17 cellular contexts compared by ENCODE assay signal in genomic region chr7:75876126-75876881, GRCh38. TPM values are rescaled to one million over a fixed set of nuclear protein-coding genes. Genes with fewer than 3 reads are reported as not detected.
DNase-seq lines count a peak whose midpoint lies in the region; ATAC-seq and TF ChIP-seq lines count a peak whose summit lies in the region.
"Had no signal": no experiment of that assay in that cellular context is flagged by ENCODE, and none has a peak within 500 bp of the region (broad histone marks: within the 10 kb centered on the region; RNA-seq: fewer than 3 reads in every experiment).

No MANE protein-coding gene starts in this region.

- CTCF ChIA-PET in MCF 10A (lab: Yijun Ruan, JAX): interaction anchor here (0.6 to 1.1 kb wide), 3 partner anchors 29 to 113 kb away, joined by 3 to 4 read pairs (median 3); no protein-coding TSS in a partner anchor
- CTCF ChIA-PET in GM10248 (lab: Yijun Ruan, JAX): interaction anchor here (1.3 to 4.8 kb wide), 3 partner anchors 10 to 144 kb away, joined by 3 to 25 read pairs (median 18); no protein-coding TSS in a partner anchor

- no peak overlapping the region for H3K4me3 Mint-ChIP-seq in MCF 10A (ENCODE audit: unreplicated experiment)

- intact Hi-C loops in MCF 10A (cut with micrococcal nuclease): no loop called here
- intact Hi-C loops in breast epithelium (cut with DNase I; ENCODE audit: low total_unique reads): no loop called here
- intact Hi-C loops in spleen (cut with DNase I; ENCODE audit: low total_unique reads): loop anchor here (10.0 kb wide), 1 partner anchor 118 kb away; the partner anchor contains the start of gene TMEM120A

- TF ChIP-seq POLR2A in breast epithelium (IDR thresholded peaks at IDR 0.05) (no peak), spleen (IDR thresholded peaks at IDR 0.05) (no peak)

- no peaks in the 10 kb centered on the region for H3K9me3 Mint-ChIP-seq in MCF 10A (ENCODE audit: unreplicated experiment)
- H3K9me3 Mint-ChIP-seq: memory B cell; stimulated activated naive CD8-positive, alpha-beta T cell treated with anti-CD3 and anti-CD28 coated beads, Interleukin-15, Interleukin-2, amounts not matched to agents 100 ng/mL and 50 ng/mL, for 24 hours had no signal

- 60 to 81% (median 71%) methylated on average over 11 of the region's 11 CpGs for WGBS in spleen, 5 donors

- H3K9me3 ChIP-seq in breast epithelium (no peaks in the 10 kb centered on the region), spleen (no peaks in the 10 kb centered on the region)

- no peaks in the 10 kb centered on the region for H3K27me3 Mint-ChIP-seq in MCF 10A (ENCODE audit: insufficient read depth, unreplicated experiment)
- H3K27me3 Mint-ChIP-seq: IgD-negative memory B cell; memory B cell; stimulated activated naive CD8-positive, alpha-beta T cell treated with anti-CD3 and anti-CD28 coated beads, Interleukin-15, Interleukin-2, amounts not matched to agents 100 ng/mL and 50 ng/mL, for 24 hours had no signal

- H3K27me3 ChIP-seq in breast epithelium (no peaks in the 10 kb centered on the region), spleen (replicated peaks in 1 of 7) (no peaks in the 10 kb centered on the region)

- peaks cover 7% of the 10 kb centered on the region for H3K36me3 Mint-ChIP-seq in MCF 10A (ENCODE audit: insufficient read depth, unreplicated experiment)
- H3K36me3 Mint-ChIP-seq: memory B cell had no signal

- ATAC-seq in esophagus mucosa: peak; percentile 49

- no peak for TF ChIP-seq CTCF in MCF 10A (IDR thresholded peaks at IDR 0.05; ENCODE audit: unreplicated experiment)
- no peak for TF ChIP-seq CTCF in breast epithelium (IDR thresholded peaks at IDR 0.05)
- TF ChIP-seq CTCF in spleen (IDR thresholded peaks at IDR 0.05 in 8 of 11, conservative IDR thresholded peaks at IDR 0.05 in 3 of 11): no peak
- no peak for TF ChIP-seq CTCF in GM10248 (IDR thresholded peaks at IDR 0.05; ENCODE audit: control extremely low read depth, extremely low read depth, low read depth, missing control alignments)

- H3K4me1 ChIP-seq in breast epithelium (peaks cover 0 to 5% of the 10 kb centered on the region in 2 donors), spleen (peaks cover 6 to 73% (median 41%) of the 10 kb centered on the region in 6 donors)

- no peak overlapping the region for H3K4me3 ChIP-seq in breast epithelium
- H3K4me3 ChIP-seq in spleen: no peak overlapping the region

- BruUV-seq in MCF 10A (replicated peaks; lab: Mats Ljungman, UMichigan): no TSS peak

- no peaks in the 10 kb centered on the region for H3K36me3 ChIP-seq in breast epithelium
- peaks cover 0 to 12% (median 2%) of the 10 kb centered on the region in 6 donors for H3K36me3 ChIP-seq in spleen

- DNase-seq in MCF 10A (ENCODE audit: unreplicated experiment) (peak; percentile 49), breast epithelium (ENCODE audit: low spot score in 2 of 2) (no peak), RPMI8226 (peak; percentile 46), spleen (no peak), GM10248 (ENCODE audit: extremely low spot score) (no peak), NCI-H1092 treated with DMSO at 0.1 percent for 48 hours (lab: John Stamatoyannopoulos, UW) (no peak), GM19240 (ENCODE audit: insufficient read length, low spot score) (no peak)
- DNase-seq: head of caudate nucleus, NCI-H1436, NCI-H82, SHP77, T-helper 9 cell had no signal

- H3K27ac Mint-ChIP-seq in MCF 10A (ENCODE audit: low read depth, unreplicated experiment): no peak overlapping the region
- H3K27ac Mint-ChIP-seq: memory B cell; stimulated activated naive CD8-positive, alpha-beta T cell treated with anti-CD3 and anti-CD28 coated beads, Interleukin-15, Interleukin-2, amounts not matched to agents 100 ng/mL and 50 ng/mL, for 24 hours had no signal

- H3K27ac ChIP-seq in breast epithelium (no peak overlapping the region), spleen (peak overlapping the region in 7 of 8 donors; percentile 51 to 92 (median 81))
- H3K27ac ChIP-seq: C4-2B had no signal

- H3K4me1 Mint-ChIP-seq in MCF 10A (ENCODE audit: insufficient read depth, unreplicated experiment): peaks cover 7% of the 10 kb centered on the region

- POLR2A ChIA-PET in MCF 10A (lab: Yijun Ruan, JAX) (interaction anchor here (0.5 to 3.3 kb wide), 7 partner anchors 10 to 390 kb away, joined by 3 to 20 read pairs (median 5); partner anchors contain the start of genes MDH2, POM121C, POR and STYXL1), GM10248 (lab: Yijun Ruan, JAX) (no interaction called here)

RNA-seq across cellular contexts. Expression of gene RHBDD2, which starts 2.5 kb away (rescaled TPM):
- total RNA-seq in MCF 10A (2022) (36.1 and 38.6 TPM in 2 replicates), breast epithelium (10 to 100 TPM; 36.6 to 47.7 (median 39.0) TPM), esophagus mucosa (37.5 TPM), spleen (10 to 100 TPM; 37.6 to 69.2 (median 54.9) TPM)
- polyA plus RNA-seq in spleen: 10 to 100 TPM; 30.5 to 48.1 (median 37.5) TPM

RNA-seq across cellular contexts. Expression of gene POR, which starts 38.7 kb away (rescaled TPM):
- total RNA-seq in MCF 10A (2022) (45.1 and 58.0 TPM in 2 replicates), breast epithelium (100 to 1,000 TPM in 1 of 3 donors, 10 to 100 TPM in 2; 62.1 to 123 (median 87.7) TPM), esophagus mucosa (137 TPM), spleen (100 to 1,000 TPM; 103 to 170 (median 139) TPM)
- 10 to 100 TPM; 49.1 to 83.0 (median 61.4) TPM for polyA plus RNA-seq in spleen

Comparison
In these comparisons a context has a peak if more than half of its experiments do, and no peak if none do; other contexts are left out.
1. DNase-seq: peak in MCF 10A (single experiment) and RPMI8226 (single experiment); none in breast epithelium (0 of 2), spleen (single experiment), GM10248 (single experiment), NCI-H1092 treated with DMSO at 0.1 percent for 48 hours (single experiment) and GM19240 (single experiment).
2. H3K27ac ChIP-seq: peak in spleen (7 of 8); none in breast epithelium (0 of 2).